ENCODE assay signal across 8 cellular contexts in the genomic region with DNA sequence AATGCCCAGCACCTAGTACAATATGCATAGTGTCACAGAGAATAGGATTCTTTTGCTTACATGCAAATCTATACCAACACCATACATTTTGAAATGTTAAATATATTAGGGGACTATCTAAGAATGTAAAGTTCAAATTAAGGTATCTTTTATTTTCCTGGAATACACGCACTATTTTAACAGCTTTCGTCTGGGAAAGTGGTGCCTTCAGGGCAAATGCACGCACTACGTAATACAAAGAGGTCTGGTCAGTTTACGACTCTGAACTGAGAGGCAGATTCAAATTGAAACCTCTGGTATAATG. TPM values are rescaled to one million over a fixed set of nuclear protein-coding genes. Genes with fewer than 3 reads are reported as not detected.
DNase-seq lines count a peak whose midpoint lies in the region; ATAC-seq, FAIRE-seq and TF ChIP-seq lines count a peak whose summit lies in the region.

No MANE protein-coding gene starts in this region.

- CTCF ChIA-PET in RWPE1 (lab: Yijun Ruan, JAX), result interaction anchor here (0.8 kb wide), 2 partner anchors 99 to 137 kb away, joined by 3 to 5 read pairs; no protein-coding TSS in a partner anchor

- 0% methylated on average over 5 of the region's 5 CpGs for WGBS in gastroesophageal sphincter (ENCODE audit: low coverage in 1 of 2), 2 donors
- WGBS in spleen, 5 donors, result 0 to 1% (median 0%) methylated on average over 5 of the region's 5 CpGs

- ATAC-seq in GM18858 (IDR thresholded peaks at IDR 0.05; ENCODE audit: unreplicated experiment) (peak; percentile 0), gastroesophageal sphincter (no peak)

- H3K4me3 ChIP-seq in gastroesophageal sphincter (peak overlapping the region; percentile 80 to 88), spleen (peak overlapping the region; percentile 55 to 79 (median 66))

- H3K27me3 ChIP-seq in gastroesophageal sphincter (no peaks in the 10 kb centered on the region), spleen (replicated peaks in 1 of 7) (no peaks in the 10 kb centered on the region)

- H3K27ac ChIP-seq in RWPE1, result peak overlapping the region; percentile 98; the same call in 1 of the 2 replicates
- H3K27ac ChIP-seq in gastroesophageal sphincter, result peak overlapping the region; percentile 96 to 98 (median 96)
- peak overlapping the region; percentile 84 to 99 (median 99) for H3K27ac ChIP-seq in spleen

- H3K9me3 ChIP-seq in gastroesophageal sphincter (no peaks in the 10 kb centered on the region), spleen (no peaks in the 10 kb centered on the region)

- TF ChIP-seq CTCF in RWPE1 (conservative IDR thresholded peaks at IDR 0.05; ENCODE audit: low read depth) (no peak), gastroesophageal sphincter (IDR thresholded peaks at IDR 0.05) (no peak), spleen (IDR thresholded peaks at IDR 0.05 in 8 of 11, conservative IDR thresholded peaks at IDR 0.05 in 3 of 11) (no peak), D721Med (IDR thresholded peaks at IDR 0.05; ENCODE audit: insufficient read depth, missing control alignments) (no peak)

- no peak for FAIRE-seq in D721Med (lab: Jason Lieb, UNC)

- DNase-seq in RWPE1 (ENCODE audit: low spot score) (no peak), spleen (no peak), cerebellum (ENCODE audit: low spot score) (no peak), D721Med (ENCODE audit: insufficient read length, low spot score) (no peak), kidney glomerular epithelial cell (lab: John Stamatoyannopoulos, UW) (no peak)
- no peak for DNase-seq in activated naive CD4-positive, alpha-beta T cell treated with Interleukin-2 at 50 U/mL for 16 hours

- H3K4me1 ChIP-seq in gastroesophageal sphincter, result peaks cover 0 to 67% (median 17%) of the 10 kb centered on the region in 3 donors
- H3K4me1 ChIP-seq in spleen, result peaks cover 41 to 78% (median 67%) of the 10 kb centered on the region in 6 donors

- H3K36me3 ChIP-seq in gastroesophageal sphincter, result no peaks in the 10 kb centered on the region
- peaks cover 0 to 32% (median 0%) of the 10 kb centered on the region in 6 donors for H3K36me3 ChIP-seq in spleen

- intact Hi-C loops in spleen (cut with DNase I; ENCODE audit: low total_unique reads), result no loop called here

- peak in 1 of 2 donors; percentile 15 for TF ChIP-seq POLR2A in gastroesophageal sphincter (IDR thresholded peaks at IDR 0.05)
- TF ChIP-seq POLR2A in spleen (IDR thresholded peaks at IDR 0.05), result no peak

- POLR2A ChIA-PET in RWPE1 (lab: Yijun Ruan, JAX; ENCODE audit: low non-redundant PET), result interaction anchor here (0.9 kb wide), 1 partner anchor 14 kb away, joined by 4 read pairs; no protein-coding TSS in a partner anchor

- TF ChIP-seq EP300 in gastroesophageal sphincter (IDR thresholded peaks at IDR 0.05), result no peak

RNA-seq across cellular contexts. Expression of gene FUBP1, which starts 0.9 kb away (rescaled TPM):
- total RNA-seq in gastroesophageal sphincter, result 100 to 1,000 TPM in 1 of 4 donors, 10 to 100 TPM in 3; 46.9 to 135 (median 68.5) TPM
- 100 to 1,000 TPM; 151 to 196 (median 176) TPM for total RNA-seq in spleen
- 10 to 100 TPM; 52.5 to 63.5 (median 60.3) TPM for polyA plus RNA-seq in spleen
- total RNA-seq in cerebellum, result 395 TPM

RNA-seq across cellular contexts. Expression of gene DNAJB4, which starts 26.8 kb away (rescaled TPM):
- total RNA-seq in gastroesophageal sphincter (100 to 1,000 TPM in 1 of 4 donors, 10 to 100 TPM in 3; 74.1 to 123 (median 86.0) TPM), spleen (10 to 100 TPM; 39.9 to 66.2 (median 57.9) TPM), cerebellum (39.1 TPM)
- polyA plus RNA-seq in spleen, result 10 to 100 TPM; 10.5 to 29.5 (median 11.4) TPM
